20 cellular contexts compared by ENCODE assay signal in the genomic region with DNA sequence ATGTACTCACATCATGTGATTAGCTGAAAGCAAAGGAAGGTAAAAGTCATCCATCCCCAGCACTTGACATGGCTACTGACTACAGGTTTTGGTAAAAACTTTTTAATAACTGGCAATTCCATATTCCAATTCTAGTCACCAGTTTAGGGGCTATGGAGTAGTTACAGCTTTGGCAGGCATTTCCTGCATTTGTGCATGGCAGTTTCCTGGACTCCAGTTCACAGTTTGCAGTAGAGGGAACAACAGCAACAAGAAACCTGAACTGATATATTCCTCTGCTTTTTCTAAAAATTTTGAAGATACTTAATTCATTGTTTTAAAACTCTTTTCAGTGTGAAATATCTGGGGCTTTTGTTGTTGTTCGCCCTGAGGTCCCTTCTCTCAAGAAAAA.
A peak's percentile ranks its signal among the peaks of the same experiment; 100 is the strongest.
DNase-seq lines count a peak whose midpoint lies in the region; ATAC-seq, FAIRE-seq and TF ChIP-seq lines count a peak whose summit lies in the region.
"Had no signal": no experiment of that assay in that cellular context is flagged by ENCODE, and none has a peak within 500 bp of the region (broad histone marks: within the 10 kb centered on the region; RNA-seq: fewer than 3 reads in every experiment).

No MANE protein-coding gene starts in this region.

- no peak overlapping the region for H3K27ac Mint-ChIP-seq in CD4-positive, alpha-beta T cell
- H3K27ac Mint-ChIP-seq: CD4-positive, alpha-beta memory T cell; H9 had no signal

- H3K27ac ChIP-seq in A549 (peak overlapping the region; percentile 65 to 76; a peak in 5 of 6 replicates), OCI-LY3 (ENCODE audit: low read length) (no peak overlapping the region)
- no peak overlapping the region for H3K27ac ChIP-seq in CD4-positive, alpha-beta T cell (ENCODE audit: low read depth, low read length)

- H3K36me3 Mint-ChIP-seq in CD4-positive, alpha-beta T cell (ENCODE audit: low read depth): no peaks in the 10 kb centered on the region

- ATAC-seq in A549: no peak
- ATAC-seq in HG03442 (IDR thresholded peaks at IDR 0.05; ENCODE audit: unreplicated experiment): no peak
- ATAC-seq in CD4-positive, alpha-beta T cell (ENCODE audit: poor library complexity): no peak
- ATAC-seq: K562 had no signal

- 100% methylated on average over 1 of the region's 1 CpG for WGBS in A549 (ENCODE audit: missing lambda C conversion rate)

- TF ChIP-seq CTCF in A549 (IDR thresholded peaks at IDR 0.05) (no peak), OCI-LY3 (IDR thresholded peaks at IDR 0.05; ENCODE audit: low read depth, low read length) (no peak)
- TF ChIP-seq CTCF in CD4-positive, alpha-beta T cell (IDR thresholded peaks at IDR 0.05): no peak

- TF ChIP-seq EP300 in A549 (IDR thresholded peaks at IDR 0.05): no peak

- H3K4me3 ChIP-seq in A549 (no peak overlapping the region), OCI-LY3 (ENCODE audit: low read length) (no peak overlapping the region)
- H3K4me3 ChIP-seq: K562 had no signal

- H3K27me3 ChIP-seq in OCI-LY3 (ENCODE audit: low read depth, low read length): no peaks in the 10 kb centered on the region
- no peaks in the 10 kb centered on the region for H3K27me3 ChIP-seq in CD4-positive, alpha-beta T cell (ENCODE audit: control insufficient read depth, insufficient read depth, low read length)
- H3K27me3 ChIP-seq: BE2C had no signal

- POLR2A ChIA-PET in A549 (lab: Yijun Ruan, JAX): no interaction called here
- POLR2A ChIA-PET in CD4-positive, alpha-beta T cell (lab: Charles Lee): no interaction called here

- H3K4me1 ChIP-seq in A549 (peaks cover 84% of the 10 kb centered on the region), OCI-LY3 (ENCODE audit: low read length) (peaks cover 9% of the 10 kb centered on the region)

- peaks cover 3% of the 10 kb centered on the region for H3K4me1 Mint-ChIP-seq in CD4-positive, alpha-beta T cell (ENCODE audit: low read depth)

- no peak overlapping the region for H3K9ac ChIP-seq in OCI-LY3 (ENCODE audit: low read length)

- no peak for FAIRE-seq in A549 (lab: Jason Lieb, UNC)
- FAIRE-seq: GM19239, H1, HTR-8/SVneo, K562 had no signal

- H3K27me3 Mint-ChIP-seq in CD4-positive, alpha-beta T cell: no peaks in the 10 kb centered on the region
- H3K27me3 Mint-ChIP-seq: CD4-positive, alpha-beta memory T cell had no signal

- intact Hi-C loops in posterior cingulate gyrus (cut with DNase I): no loop called here
- intact Hi-C loops in CD4-positive, alpha-beta T cell (cut with DNase I, micrococcal nuclease): no loop called here

- H3K36me3 ChIP-seq in OCI-LY3 (replicated peaks; ENCODE audit: low read depth, low read length): no peaks in the 10 kb centered on the region
- H3K36me3 ChIP-seq: BE2C had no signal

- peaks cover 14% of the 10 kb centered on the region; the same call in 1 of the 2 replicates for H4K20me1 ChIP-seq in OCI-LY3 (ENCODE audit: insufficient read depth, low read length)

- H3K4me2 ChIP-seq in A549 (peak overlapping the region; percentile 65; the same call in 1 of the 3 replicates), OCI-LY3 (ENCODE audit: low read length) (peak overlapping the region; percentile 44)

- no peak for DNase-seq in A549 (ENCODE audit: low read depth in 1 of 2, low spot score in 1 of 2)
- DNase-seq in dermis microvascular lymphatic vessel endothelial cell (ENCODE audit: low read depth in 2 of 2): peak; percentile 9 to 52
- peak; percentile 8 for DNase-seq in pulmonary artery endothelial cell (ENCODE audit: low read depth, low spot score)
- DNase-seq in posterior cingulate gyrus: no peak
- no peak for DNase-seq in CD4-positive, alpha-beta T cell
- DNase-seq: ACHN; BE2C; C1 segment of cervical spinal cord; CD4-positive, alpha-beta memory T cell; DMS153; DMS79 treated with DMSO at 0.1 percent for 48 hours; GF-D8; H9; IMR-90 had no signal

- TF ChIP-seq RAD21 in A549 (conservative IDR thresholded peaks at IDR 0.05 in 1 of 2, IDR thresholded peaks at IDR 0.05 in 1 of 2): no peak

- TF ChIP-seq POLR2A in A549 (IDR thresholded peaks at IDR 0.05; ENCODE audit: low read length): no peak

- CTCF ChIA-PET in A549 (lab: Yijun Ruan, JAX): interaction anchor here (0.9 kb wide), 1 partner anchor 515 kb away, joined by 3 read pairs; no protein-coding TSS in a partner anchor
- CTCF ChIA-PET in CD4-positive, alpha-beta T cell (lab: Charles Lee): no interaction called here

- no peaks in the 10 kb centered on the region for H3K79me2 ChIP-seq in OCI-LY3 (ENCODE audit: low read length)

- no peaks in the 10 kb centered on the region for H3K9me3 Mint-ChIP-seq in CD4-positive, alpha-beta T cell
- H3K9me3 Mint-ChIP-seq: CD4-positive, alpha-beta memory T cell; H9 had no signal

- H3K4me3 Mint-ChIP-seq in CD4-positive, alpha-beta T cell: no peak overlapping the region
- H3K4me3 Mint-ChIP-seq: CD4-positive, alpha-beta memory T cell; H9 had no signal

- no peak overlapping the region for H2AFZ ChIP-seq in OCI-LY3 (ENCODE audit: low read depth, low read length)

- H3K9me3 ChIP-seq in A549 (no peaks in the 10 kb centered on the region), OCI-LY3 (ENCODE audit: insufficient read depth, low read length) (no peaks in the 10 kb centered on the region)
- no peaks in the 10 kb centered on the region for H3K9me3 ChIP-seq in CD4-positive, alpha-beta T cell (ENCODE audit: control insufficient read depth, low read length)
- H3K9me3 ChIP-seq: BE2C had no signal

TF ChIP-seq in A549, 52 proteins besides CTCF, POLR2A, EP300 and RAD21:
- TF ChIP-seq MYC (IDR thresholded peaks at IDR 0.05; ENCODE audit: borderline replicate concordance, low read length) (no peak), RARB (CRISPR knock-in tag; IDR thresholded peaks at IDR 0.05) (no peak), CBX8 (IDR thresholded peaks at IDR 0.05) (no peak), EHMT2 (IDR thresholded peaks at IDR 0.05; ENCODE audit: low read depth) (no peak), MAFK (IDR thresholded peaks at IDR 0.05; ENCODE audit: partially characterized antibody) (no peak)
- TF ChIP-seq, protein P1, sequence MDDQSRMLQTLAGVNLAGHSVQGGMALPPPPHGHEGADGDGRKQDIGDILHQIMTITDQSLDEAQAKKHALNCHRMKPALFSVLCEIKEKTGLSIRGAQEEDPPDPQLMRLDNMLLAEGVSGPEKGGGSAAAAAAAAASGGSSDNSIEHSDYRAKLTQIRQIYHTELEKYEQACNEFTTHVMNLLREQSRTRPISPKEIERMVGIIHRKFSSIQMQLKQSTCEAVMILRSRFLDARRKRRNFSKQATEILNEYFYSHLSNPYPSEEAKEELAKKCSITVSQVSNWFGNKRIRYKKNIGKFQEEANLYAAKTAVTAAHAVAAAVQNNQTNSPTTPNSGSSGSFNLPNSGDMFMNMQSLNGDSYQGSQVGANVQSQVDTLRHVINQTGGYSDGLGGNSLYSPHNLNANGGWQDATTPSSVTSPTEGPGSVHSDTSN (IDR thresholded peaks at IDR 0.05): no peak
TF ChIP-seq in A549: peak in this region for 0.

Comparison
In these comparisons a context has a peak if more than half of its experiments do, and no peak if none do; other contexts are left out.
1. DNase-seq: peak in dermis microvascular lymphatic vessel endothelial cell (2 of 2) and pulmonary artery endothelial cell (single experiment); none in A549 (0 of 2), posterior cingulate gyrus (0 of 10) and CD4-positive, alpha-beta T cell (0 of 10).
2. H3K27ac ChIP-seq: peak in A549 (2 of 2); none in OCI-LY3 (single experiment) and CD4-positive, alpha-beta T cell (single experiment).